8 cellular contexts compared by ENCODE assay signal in genomic region chr6:160750276-160750689, GRCh38. TPM values are rescaled to one million over a fixed set of nuclear protein-coding genes. Genes with fewer than 3 reads are reported as not detected.
A peak's percentile ranks its signal among the peaks of the same experiment; 100 is the strongest.
DNase-seq lines count a peak whose midpoint lies in the region; ATAC-seq and TF ChIP-seq lines count a peak whose summit lies in the region.

No MANE protein-coding gene starts in this region.

- no peaks in the 10 kb centered on the region for H3K36me3 ChIP-seq in mammary epithelial cell (ENCODE audit: insufficient read depth, low read length)
- no peaks in the 10 kb centered on the region for H3K36me3 ChIP-seq in MG63

- H3K9me3 ChIP-seq in mammary epithelial cell (replicated peaks; ENCODE audit: insufficient read depth, low read length), result no peaks in the 10 kb centered on the region
- H3K9me3 ChIP-seq in MG63, result no peaks in the 10 kb centered on the region

- DNase-seq in Daoy (ENCODE audit: low read depth), result peak; percentile 53
- peak; percentile 25 for DNase-seq in mammary epithelial cell
- DNase-seq in MG63, result no peak
- DNase-seq in NCI-H1048 (lab: John Stamatoyannopoulos, UW), result no peak
- no peak for DNase-seq in stimulated activated CD4-positive, alpha-beta T cell treated with anti-CD3 and anti-CD28 coated beads, Interleukin-12 subunit alpha, Interleukin-12 subunit beta, amount 100 ng/mL, for 4 hours
- DNase-seq in T-helper 1 cell, result no peak

- H3K4me3 ChIP-seq in mammary epithelial cell (replicated peaks in 1 of 3; ENCODE audit: insufficient read depth in 1 of 3, low read depth in 2 of 3, low read length in 3 of 3) (no peak overlapping the region), MG63 (no peak overlapping the region)

- 13% methylated on average over 5 of the region's 5 CpGs for WGBS in mammary epithelial cell (ENCODE audit: low coverage, missing lambda C conversion rate)

- no peaks in the 10 kb centered on the region for H4K20me1 ChIP-seq in mammary epithelial cell (ENCODE audit: insufficient read depth, low read length)

- BruUV-seq in mammary epithelial cell (replicated peaks; lab: Mats Ljungman, UMichigan), result no TSS peak

- TF ChIP-seq CTCF in mammary epithelial cell (conservative IDR thresholded peaks at IDR 0.05 in 1 of 2, IDR thresholded peaks at IDR 0.05 in 1 of 2; ENCODE audit: extremely low read depth in 1 of 2, insufficient read depth in 1 of 2, low read depth in 1 of 2, low read length in 2 of 2), result peak; percentile 85 to 86

- H2AFZ ChIP-seq in mammary epithelial cell (ENCODE audit: low read depth, low read length), result no peak overlapping the region

- H3K27me3 ChIP-seq in mammary epithelial cell (ENCODE audit: insufficient read depth, low read length), result no peaks in the 10 kb centered on the region
- H3K27me3 ChIP-seq in MG63, result peaks cover 8% of the 10 kb centered on the region; the same call in 1 of the 2 replicates

- H3K4me2 ChIP-seq in mammary epithelial cell (ENCODE audit: insufficient read depth, low read depth, low read length), result no peak overlapping the region

- intact Hi-C loops in mammary epithelial cell (cut with micrococcal nuclease), result loop anchor here (1.0 to 5.0 kb wide), 4 partner anchors 181 to 748 kb away; partner anchors contain the start of gene MAP3K4

- in situ Hi-C loops in mammary epithelial cell (cut with MboI; ENCODE audit: low sequenced_read_pairs in 2 of 2), result no loop called here

- CTCF ChIA-PET in mammary epithelial cell (lab: Charles Lee; ENCODE audit: low non-redundant PET), result interaction anchor here (0.6 to 1.0 kb wide), 4 partner anchors 17 to 737 kb away, joined by 3 to 5 read pairs (median 4); no protein-coding TSS in a partner anchor

- no peaks in the 10 kb centered on the region for H3K79me2 ChIP-seq in mammary epithelial cell (ENCODE audit: insufficient read depth, low read length)

- H3K4me1 ChIP-seq in mammary epithelial cell (ENCODE audit: insufficient read depth, low read length), result no peaks in the 10 kb centered on the region

- H3K9ac ChIP-seq in mammary epithelial cell (ENCODE audit: insufficient read depth, low read length), result no peak overlapping the region

- dilution Hi-C loops in mammary epithelial cell (cut with HindIII; ENCODE audit: low sequenced_read_pairs), result loop anchor here (25.0 kb wide), 1 partner anchor 637 kb away; no protein-coding TSS in a partner anchor

- ATAC-seq in GM19395 (IDR thresholded peaks at IDR 0.05; ENCODE audit: unreplicated experiment) (peak; percentile 86), HG03432 (IDR thresholded peaks at IDR 0.05; ENCODE audit: unreplicated experiment) (peak; percentile 92)

- H3K27ac ChIP-seq in mammary epithelial cell (ENCODE audit: insufficient read depth, low read depth, low read length), result no peak overlapping the region

RNA-seq across cellular contexts. Expression of gene PLG, which starts 48.2 kb away (rescaled TPM):
- total RNA-seq in Daoy (2014; rRNA removed; shearing (Covaris generic)), result not detected in 2 replicates
- total RNA-seq in mammary epithelial cell, result not detected
- not detected for polyA plus RNA-seq in mammary epithelial cell
- not detected for polyA minus RNA-seq in mammary epithelial cell
- not detected in 2 replicates for total RNA-seq in MG63 (2014; rRNA removed; shearing (Covaris generic); ENCODE audit: low replicate concordance)

Comparison
In these comparisons a context has a peak if more than half of its experiments do, and no peak if none do; other contexts are left out.
1. DNase-seq: peak in Daoy (single experiment) and mammary epithelial cell (single experiment); none in MG63 (single experiment), NCI-H1048 (single experiment), stimulated activated CD4-positive, alpha-beta T cell treated with anti-CD3 and anti-CD28 coated beads, Interleukin-12 subunit alpha, Interleukin-12 subunit beta, amount 100 ng/mL, for 4 hours (single experiment) and T-helper 1 cell (0 of 5).